ENCODE assay signal across 24 cellular contexts in the genomic region with DNA sequence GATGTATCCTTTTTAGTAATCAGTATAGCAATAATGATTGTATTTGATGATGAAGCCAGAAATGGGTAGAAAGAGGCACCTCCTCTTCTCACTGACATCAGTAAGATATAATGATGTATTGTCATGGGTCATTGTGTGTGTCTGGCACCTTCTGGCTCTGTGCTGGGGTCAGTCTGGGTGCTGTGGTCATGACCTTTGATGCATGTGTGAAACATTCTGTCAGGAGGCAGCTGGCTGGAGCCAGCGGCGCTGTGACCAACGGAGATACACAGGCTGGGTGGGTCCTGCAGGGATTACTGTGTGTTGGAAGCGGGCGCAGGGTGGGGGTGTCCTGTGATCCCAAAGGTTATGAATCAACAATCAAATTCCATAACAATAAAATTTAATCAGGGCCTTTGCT. TPM values are rescaled to one million over a fixed set of nuclear protein-coding genes. Genes with fewer than 3 reads are reported as not detected.
DNase-seq lines count a peak whose midpoint lies in the region; ATAC-seq and TF ChIP-seq lines count a peak whose summit lies in the region.
"Had no signal": no experiment of that assay in that cellular context is flagged by ENCODE, and none has a peak within 500 bp of the region (broad histone marks: within the 10 kb centered on the region; RNA-seq: fewer than 3 reads in every experiment).

No MANE protein-coding gene starts in this region.

- H2AK5ac ChIP-seq in mesendoderm (ENCODE audit: low read length) = no peak overlapping the region

- no peak overlapping the region for H3K4me3 ChIP-seq in mesendoderm (ENCODE audit: low read length)
- no peak overlapping the region for H3K4me3 ChIP-seq in heart right ventricle
- H3K4me3 ChIP-seq: breast epithelium, thyroid gland had no signal

- H3K9ac ChIP-seq in mesendoderm (ENCODE audit: low read length) = no peak overlapping the region
- H3K9ac ChIP-seq: parathyroid adenoma, SK-N-SH had no signal

- H3K4me1 Mint-ChIP-seq in activated T-cell treated with anti-CD3 and anti-CD28 coated beads, Interleukin-2, amount 50 U/mL, for 72 hours (ENCODE audit: low read depth) = no peaks in the 10 kb centered on the region

- H3K56ac ChIP-seq in mesendoderm (ENCODE audit: low read length) = no peak overlapping the region

- no peaks in the 10 kb centered on the region for H3K79me2 ChIP-seq in mesendoderm (ENCODE audit: control insufficient read depth, insufficient read depth, low read length)
- H3K79me2 ChIP-seq: parathyroid adenoma had no signal

- H4K5ac ChIP-seq in mesendoderm (ENCODE audit: low read length) = no peak overlapping the region

- no peak for DNase-seq in activated T-cell treated with anti-CD3 and anti-CD28 coated beads, Interleukin-2, amount 50 U/mL, for 72 hours
- no peak for DNase-seq in activated T-cell treated with anti-CD3 and anti-CD28 coated beads for 4 hours
- peak in 34 of 61 donors; percentile 10 to 72 (median 37) for DNase-seq in caudate nucleus (lab: John Stamatoyannopoulos, UW)
- DNase-seq in mesendoderm = peak; percentile 87
- no peak for DNase-seq in heart right ventricle
- DNase-seq in activated gamma-delta T cell treated with Interleukin-2 at 50 U/mL for 16 hours = no peak
- DNase-seq: activated CD4-positive, alpha-beta T cell treated with anti-CD3 and anti-CD28 coated beads, Interleukin-2, amount 50 U/mL, for 48 hours; BE2C; COR-L47; cortex of kidney; DND-41; left cardiac atrium; NK-92 treated with Interleukin-12 subunit alpha and Interleukin-12 subunit beta, amount 100 ng/mL, for 24 hours; RPMI8226; SK-N-SH; small intestine; stimulated activated CD4-positive, alpha-beta T cell treated with anti-CD3 and anti-CD28 coated beads, Interleukin-2, amount 100 ng/mL, for 24 hours; thyroid gland had no signal

- H2BK5ac ChIP-seq in mesendoderm (ENCODE audit: low read length) = no peak overlapping the region

- H3K23ac ChIP-seq in mesendoderm (ENCODE audit: low read length) = no peak overlapping the region

- H3K27me3 Mint-ChIP-seq in activated T-cell treated with anti-CD3 and anti-CD28 coated beads, Interleukin-2, amount 50 U/mL, for 72 hours (ENCODE audit: low read depth) = no peaks in the 10 kb centered on the region

- H2BK120ac ChIP-seq in mesendoderm (ENCODE audit: low read depth, low read length) = no peak overlapping the region

- H3K36me3 ChIP-seq in mesendoderm (ENCODE audit: control insufficient read depth, insufficient read depth, low read length) = no peaks in the 10 kb centered on the region
- H3K36me3 ChIP-seq in heart right ventricle = no peaks in the 10 kb centered on the region
- H3K36me3 ChIP-seq: BE2C, breast epithelium, thyroid gland had no signal

- no peak overlapping the region for H3K27ac ChIP-seq in caudate nucleus (ENCODE audit: low read depth, low read length)
- H3K27ac ChIP-seq in mesendoderm (ENCODE audit: low read depth, low read length) = no peak overlapping the region
- H3K27ac ChIP-seq in heart right ventricle = no peak overlapping the region
- H3K27ac ChIP-seq: breast epithelium, parathyroid adenoma, thyroid gland had no signal

- no peak overlapping the region for H2BK15ac ChIP-seq in mesendoderm (replicated peaks; ENCODE audit: low read depth)

- TF ChIP-seq CTCF in heart right ventricle (IDR thresholded peaks at IDR 0.05) = no peak

- peak in 1 of 2 donors; percentile 58 for ATAC-seq in activated T-cell treated with anti-CD3 and anti-CD28 coated beads, Interleukin-2, amount 50 U/mL, for 72 hours (replicated peaks in 1 of 2)
- ATAC-seq in heart right ventricle (no peak), HG02884 (IDR thresholded peaks at IDR 0.05; ENCODE audit: unreplicated experiment) (no peak), HG03432 (IDR thresholded peaks at IDR 0.05; ENCODE audit: unreplicated experiment) (no peak)
- ATAC-seq: left cardiac atrium; stimulated activated memory B cell treated with anti-CD40 and anti-IgM and Interleukin-4, amounts not matched to agents 10 μg/mL and 1 μg/mL and 100 μg/mL, for 72 hours had no signal

- no peak overlapping the region for H3K4me3 Mint-ChIP-seq in activated T-cell treated with anti-CD3 and anti-CD28 coated beads, Interleukin-2, amount 50 U/mL, for 72 hours
- H3K4me3 Mint-ChIP-seq: nephron; stimulated activated memory B cell treated with anti-CD40 and anti-IgM and Interleukin-4, amounts not matched to agents 10 μg/mL and 1 μg/mL and 100 μg/mL, for 72 hours had no signal

- H3K4me1 ChIP-seq in mesendoderm (ENCODE audit: control insufficient read depth, low read depth, low read length) = peaks cover 2% of the 10 kb centered on the region
- H3K4me1 ChIP-seq in heart right ventricle = peaks cover 0 to 66% (median 37%) of the 10 kb centered on the region in 9 donors
- H3K4me1 ChIP-seq: BE2C, breast epithelium, parathyroid adenoma had no signal

- no peak overlapping the region for H3K18ac ChIP-seq in mesendoderm (ENCODE audit: low read length)

- no CpG with 5 or more reads among the region's 5 CpGs for WGBS in mesendoderm (ENCODE audit: extremely low coverage, insufficient coverage, low lambda C conversion rate)
- 77 to 78% methylated on average over 5 of the region's 5 CpGs for WGBS in heart right ventricle, 2 donors

- H3K4me2 ChIP-seq in mesendoderm (ENCODE audit: low read length) = no peak overlapping the region
- H3K4me2 ChIP-seq: SK-N-SH had no signal

- intact Hi-C loops in heart right ventricle (cut with DNase I) = no loop called here

- H3K27ac Mint-ChIP-seq in activated T-cell treated with anti-CD3 and anti-CD28 coated beads, Interleukin-2, amount 50 U/mL, for 72 hours = peak overlapping the region; percentile 0
- H3K27ac Mint-ChIP-seq: nephron; stimulated activated memory B cell treated with anti-CD40 and anti-IgM and Interleukin-4, amounts not matched to agents 10 μg/mL and 1 μg/mL and 100 μg/mL, for 72 hours had no signal

- no peaks in the 10 kb centered on the region for H3K79me1 ChIP-seq in mesendoderm (ENCODE audit: low read length)

- H3K27me3 ChIP-seq in mesendoderm (ENCODE audit: insufficient read depth, low read length, poor library complexity) (no peaks in the 10 kb centered on the region), heart right ventricle (no peaks in the 10 kb centered on the region)
- H3K27me3 ChIP-seq: BE2C, breast epithelium, thyroid gland had no signal

- H3K4ac ChIP-seq in mesendoderm (ENCODE audit: low read depth, low read length) = no peak overlapping the region

- H3K9me3 ChIP-seq in heart right ventricle = no peaks in the 10 kb centered on the region
- H3K9me3 ChIP-seq: BE2C, breast epithelium, SK-N-SH, thyroid gland had no signal

- no peak overlapping the region for H4K8ac ChIP-seq in mesendoderm (ENCODE audit: low read depth, low read length)

- H3K36me3 Mint-ChIP-seq in activated T-cell treated with anti-CD3 and anti-CD28 coated beads, Interleukin-2, amount 50 U/mL, for 72 hours (ENCODE audit: insufficient read depth in 2 of 2) = no peaks in the 10 kb centered on the region
- H3K36me3 Mint-ChIP-seq: stimulated activated memory B cell treated with anti-CD40 and anti-IgM and Interleukin-4, amounts not matched to agents 10 μg/mL and 1 μg/mL and 100 μg/mL, for 72 hours had no signal

- no peaks in the 10 kb centered on the region for H3K9me3 Mint-ChIP-seq in activated T-cell treated with anti-CD3 and anti-CD28 coated beads, Interleukin-2, amount 50 U/mL, for 72 hours
- H3K9me3 Mint-ChIP-seq: nephron; stimulated activated memory B cell treated with anti-CD40 and anti-IgM and Interleukin-4, amounts not matched to agents 10 μg/mL and 1 μg/mL and 100 μg/mL, for 72 hours had no signal

RNA-seq across cellular contexts. Expression of a gene that starts 35.2 kb away (rescaled TPM):
- 1 to 10 TPM; 1.2 to 1.8 TPM for total RNA-seq in activated T-cell treated with anti-CD3 and anti-CD28 coated beads, Interleukin-2, amount 50 U/mL, for 72 hours
- polyA plus RNA-seq in mesendoderm (2013, experiment 1 of 2) = 3.6 TPM
- 4.5 TPM for polyA plus RNA-seq in mesendoderm (2013, experiment 2 of 2)
- total RNA-seq in heart right ventricle = 10 to 100 TPM in 2 of 10 donors, 1 to 10 TPM in 8; 6.1 to 14.7 (median 8.4) TPM
- 10 to 100 TPM in 1 of 2 donors, 1 to 10 TPM in 1; 6.7 to 15.2 TPM for polyA plus RNA-seq in heart right ventricle

Comparison
In these comparisons a context has a peak if more than half of its experiments do, and no peak if none do; other contexts are left out.
1. DNase-seq: peak in caudate nucleus (34 of 61) and mesendoderm (single experiment); none in activated T-cell treated with anti-CD3 and anti-CD28 coated beads, Interleukin-2, amount 50 U/mL, for 72 hours (0 of 2), activated T-cell treated with anti-CD3 and anti-CD28 coated beads for 4 hours (single experiment), heart right ventricle (0 of 2) and activated gamma-delta T cell treated with Interleukin-2 at 50 U/mL for 16 hours (single experiment).